Comparison of ENCODE assay signal across 8 cellular contexts in the genomic region with DNA sequence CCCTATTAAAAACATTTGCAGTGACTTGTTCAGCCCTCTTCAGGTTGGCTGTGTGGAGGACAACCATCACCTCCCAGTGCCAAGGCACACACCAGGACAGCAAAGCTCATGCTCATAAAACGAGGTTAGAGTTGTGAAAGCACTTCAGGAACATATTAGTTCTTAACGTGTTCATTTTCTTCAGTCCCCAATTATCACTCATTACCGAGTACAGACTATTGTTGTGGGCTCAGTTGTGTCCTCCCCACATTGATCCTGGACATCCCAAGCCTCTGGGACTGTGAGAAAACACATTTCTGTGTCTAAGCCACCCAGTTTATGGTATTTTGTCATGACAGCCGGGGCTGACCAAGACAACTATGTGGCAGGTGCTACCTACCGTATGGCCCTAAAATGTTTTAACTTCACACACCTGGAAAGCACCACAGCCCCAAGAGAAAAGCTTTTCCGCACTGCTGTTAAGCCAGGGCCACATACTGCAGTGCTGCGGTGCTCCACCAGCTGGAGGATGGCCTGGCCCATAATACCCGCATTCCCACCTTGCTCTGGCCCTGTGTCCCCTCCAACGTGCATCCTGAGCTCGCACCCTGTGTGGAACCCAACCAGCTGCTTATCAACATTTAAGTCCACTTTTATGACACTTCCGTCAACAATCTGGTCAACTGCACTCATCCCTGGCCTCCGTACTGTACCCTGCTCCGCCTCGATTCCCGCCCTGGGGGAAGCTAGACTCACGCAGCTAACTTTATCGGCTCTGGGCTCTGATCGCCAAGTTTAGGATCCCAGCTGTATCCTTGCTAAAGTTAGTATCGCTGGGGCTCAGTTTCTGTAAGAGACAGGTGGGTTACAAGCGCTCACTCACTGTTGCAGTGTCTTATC.
DNase-seq lines count a peak whose midpoint lies in the region; ATAC-seq, FAIRE-seq and TF ChIP-seq lines count a peak whose summit lies in the region.
"Not testable (repeated sequence)": the region's sequence is repeated elsewhere in the genome, so short reads cannot be mapped to it uniquely, and the experiment has no call there.

No MANE protein-coding gene starts in this region.

- CTCF ChIA-PET in GM12878 (lab: Yijun Ruan, JAX) = not testable (repeated sequence)

- not testable (repeated sequence) for H3K27me3 ChIP-seq in GM12878 (replicated peaks in 1 of 2; ENCODE audit: control insufficient read depth in 2 of 2, insufficient read depth in 2 of 2, low read length in 1 of 2); cardiac muscle cell; tibial artery

- peak overlapping the region; percentile 44; the same call in 1 of the 2 replicates for H3K4me2 ChIP-seq in GM12878 (ENCODE audit: control insufficient read depth, insufficient read depth)

- not testable (repeated sequence) for H3K9me3 ChIP-seq in SK-N-MC (ENCODE audit: low read depth, low read length); GM12878 (replicated peaks; ENCODE audit: control insufficient read depth, insufficient read depth, low read length); cardiac muscle cell (ENCODE audit: low read depth); tibial artery

- POLR2A ChIA-PET in GM12878 (lab: Charles Lee) = not testable (repeated sequence)

- not testable (repeated sequence) for H3K27ac Mint-ChIP-seq in nephron progenitor cell

- H2AFZ ChIP-seq in GM12878 (ENCODE audit: control insufficient read depth, low read depth, low read length) = not testable (repeated sequence)

- H3K36me3 ChIP-seq in SK-N-MC (ENCODE audit: insufficient read depth, low read length); GM12878 (ENCODE audit: control insufficient read depth in 2 of 2, insufficient read depth in 2 of 2, low read length in 1 of 2); cardiac muscle cell; tibial artery: not testable (repeated sequence)

- not testable (repeated sequence) for H3K36me3 Mint-ChIP-seq in nephron progenitor cell (ENCODE audit: low read depth)

- not testable (repeated sequence) for H3K27me3 Mint-ChIP-seq in nephron progenitor cell (ENCODE audit: low read depth, poor library complexity)

- intact Hi-C loops in GM12878 (cut with micrococcal nuclease; ENCODE audit: unreplicated experiment); tibial artery (cut with DNase I; ENCODE audit: low total_unique reads): not testable (repeated sequence)

- TF ChIP-seq POLR2A in GM18505 (IDR thresholded peaks at IDR 0.05; ENCODE audit: borderline replicate concordance, extremely low read depth, insufficient read depth, insufficient read length); GM12878 (IDR thresholded peaks at IDR 0.05; ENCODE audit: low read depth, low read length): not testable (repeated sequence)

- not testable (repeated sequence) for TF ChIP-seq RAD21 in GM12878 (IDR thresholded peaks at IDR 0.05; ENCODE audit: insufficient read depth, low read depth, low read length)

- RAD21 ChIA-PET in GM12878 (lab: Charles Lee; ENCODE audit: unreplicated experiment) = not testable (repeated sequence)

- not testable (repeated sequence) for TF ChIP-seq CTCF in GM12878 (IDR thresholded peaks at IDR 0.05 in 2 of 3, conservative IDR thresholded peaks at IDR 0.05 in 1 of 3; ENCODE audit: control insufficient read depth in 2 of 3, extremely low read depth in 1 of 3, insufficient read depth in 1 of 3, low read depth in 3 of 3, low read length in 3 of 3); cardiac muscle cell (IDR thresholded peaks at IDR 0.05; ENCODE audit: low read depth, low read length); nephron progenitor cell (IDR thresholded peaks at IDR 0.05); tibial artery (IDR thresholded peaks at IDR 0.05)

- not testable (repeated sequence) for H3K27ac ChIP-seq in SK-N-MC, cardiac muscle cell, tibial artery
- peak overlapping the region; percentile 61 for H3K27ac ChIP-seq in GM12878 (ENCODE audit: control insufficient read depth, insufficient read depth)

- not testable (repeated sequence) for H3K79me2 ChIP-seq in GM12878 (ENCODE audit: control insufficient read depth, insufficient read depth, low read length)

- H3K4me3 ChIP-seq in SK-N-MC (peak overlapping the region; percentile 85), GM12878 (peak overlapping the region; percentile 73), cardiac muscle cell (peak overlapping the region; percentile 52), tibial artery (peak overlapping the region; percentile 53 to 73)

- TF ChIP-seq EP300 in GM12878 (IDR thresholded peaks at IDR 0.05; ENCODE audit: borderline replicate concordance in 1 of 2, control insufficient read depth in 1 of 2, low read depth in 2 of 2, low read length in 2 of 2) = not testable (repeated sequence)

- peak overlapping the region; percentile 95 for H3K4me3 Mint-ChIP-seq in nephron progenitor cell

- ATAC-seq in GM18505 (IDR thresholded peaks at IDR 0.05; ENCODE audit: unreplicated experiment) = peak; percentile 23
- ATAC-seq in GM21825 (IDR thresholded peaks at IDR 0.05; ENCODE audit: unreplicated experiment) = peak; percentile 13
- ATAC-seq in HG03342 (IDR thresholded peaks at IDR 0.05; ENCODE audit: unreplicated experiment) = peak; percentile 30
- ATAC-seq in GM12878 = peak; percentile 39

- in situ Hi-C loops in GM12878 (cut with MboI) = not testable (repeated sequence)

- not testable (repeated sequence) for DNase-seq in SK-N-MC (ENCODE audit: low read depth, low spot score); GM12878 (ENCODE audit: low read depth, low spot score); cardiac muscle cell (ENCODE audit: low read depth in 1 of 2, low spot score in 1 of 2); tibial artery
- DNase-seq in nephron progenitor cell = peak; percentile 13

- H4K20me1 ChIP-seq in GM12878 (ENCODE audit: control insufficient read depth, insufficient read depth) = not testable (repeated sequence)

- not testable (repeated sequence) for H3K4me1 ChIP-seq in GM12878 (ENCODE audit: control insufficient read depth, insufficient read depth, low read length); cardiac muscle cell (ENCODE audit: low read depth); tibial artery

- not testable (repeated sequence) for BruUV-seq in GM12878 (replicated peaks; lab: Mats Ljungman, UMichigan)

- 4% methylated on average over 17 of the region's 20 CpGs for WGBS in GM12878 (ENCODE audit: insufficient coverage, insufficient replicate concordance, low lambda C conversion rate, missing lambda C conversion rate)

- peak overlapping the region; percentile 78 for H3K9ac ChIP-seq in SK-N-MC (ENCODE audit: insufficient read length)
- H3K9ac ChIP-seq in GM12878 (ENCODE audit: control insufficient read depth, insufficient read depth, low read length) = not testable (repeated sequence)

- H3K9me3 Mint-ChIP-seq in nephron progenitor cell = not testable (repeated sequence)

- FAIRE-seq in GM12878 (lab: Jason Lieb, UNC) = not testable (repeated sequence)

- peaks cover 21% of the 10 kb centered on the region for H3K4me1 Mint-ChIP-seq in nephron progenitor cell

- SMC1A ChIA-PET in GM12878 (lab: Charles Lee; ENCODE audit: uncharacterized antibody, unreplicated experiment) = not testable (repeated sequence)
